In the genomic region with DNA sequence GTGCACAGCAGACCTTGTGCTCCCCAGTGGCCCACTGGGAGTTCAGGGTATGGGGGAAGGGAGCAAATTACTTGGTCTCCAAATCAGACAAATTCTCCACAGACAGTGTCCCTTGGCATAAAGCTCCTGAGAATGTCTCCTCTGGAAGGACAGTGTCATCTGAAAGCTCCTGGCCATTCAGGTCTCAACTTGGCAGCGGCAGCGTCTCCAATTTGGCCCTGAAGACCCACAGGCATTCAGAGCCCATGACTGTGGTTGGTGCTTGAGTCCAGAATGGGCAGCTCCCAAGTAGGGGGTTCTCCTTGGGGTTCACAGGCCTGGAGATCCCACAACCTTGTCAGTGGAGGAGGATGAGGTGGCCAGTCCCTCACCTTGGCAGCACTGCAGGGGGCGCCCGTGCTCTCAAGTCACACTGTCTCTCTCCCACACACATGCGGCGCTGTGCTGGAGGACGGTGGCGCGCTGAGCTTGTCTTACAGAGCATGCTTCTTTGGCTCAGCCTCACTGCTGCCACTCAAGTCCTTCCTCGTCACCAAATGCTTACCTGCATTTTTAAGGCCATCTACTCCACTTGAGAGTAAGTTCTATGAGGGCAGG, we compare ENCODE assay signal across 9 cellular contexts. TPM values are rescaled to one million over a fixed set of nuclear protein-coding genes. Genes with fewer than 3 reads are reported as not detected.
DNase-seq lines count a peak whose midpoint lies in the region; ATAC-seq, FAIRE-seq and TF ChIP-seq lines count a peak whose summit lies in the region.
"Had no signal": no experiment of that assay in that cellular context is flagged by ENCODE, and none has a peak within 500 bp of the region (broad histone marks: within the 10 kb centered on the region; RNA-seq: fewer than 3 reads in every experiment).

No MANE protein-coding gene starts in this region.

- RAD21 ChIA-PET in GM12878 (lab: Charles Lee; ENCODE audit: unreplicated experiment) = interaction anchor here (0.6 to 5.7 kb wide), 3 partner anchors 224 to 260 kb away, joined by 3 to 35 read pairs (median 21); no protein-coding TSS in a partner anchor

- DNase-seq in NCI-H1694 treated with DMSO at 0.1 percent for 48 hours (lab: John Stamatoyannopoulos, UW) (peak; percentile 15), NCI-H1694 (lab: John Stamatoyannopoulos, UW) (no peak), Panc1 (ENCODE audit: low read depth, low spot score) (no peak), GM12878 (ENCODE audit: low read depth, low spot score) (no peak), memory B cell (ENCODE audit: low spot score in 2 of 2) (no peak), activated gamma-delta T cell treated with Interleukin-2 at 50 U/mL for 16 hours (no peak), NCI-H2171 treated with DMSO at 0.1 percent for 48 hours (lab: John Stamatoyannopoulos, UW) (no peak), GM19239 (ENCODE audit: insufficient read length, low spot score) (no peak)

- no peak overlapping the region for H3K4me3 Mint-ChIP-seq in memory B cell
- H3K4me3 Mint-ChIP-seq: T-helper 1 cell treated with Interleukin-12 subunit alpha and Interleukin-12 subunit beta and Interleukin-4 antibody, amounts not matched to agents 30 μg/mL and 1 μg/mL, for 36 hours had no signal

- H4K20me1 ChIP-seq in GM12878 (ENCODE audit: control insufficient read depth, insufficient read depth) = no peaks in the 10 kb centered on the region

- POLR2A ChIA-PET in Panc1 (lab: Charles Lee) = no interaction called here
- POLR2A ChIA-PET in GM12878 (lab: Charles Lee) = interaction anchor here (1.1 kb wide), 1 partner anchor 233 kb away, joined by 3 read pairs; no protein-coding TSS in a partner anchor

- no peaks in the 10 kb centered on the region for H3K27me3 ChIP-seq in Panc1 (ENCODE audit: control insufficient read depth, insufficient read depth, low read length)
- no peaks in the 10 kb centered on the region for H3K27me3 ChIP-seq in GM12878 (replicated peaks in 1 of 2; ENCODE audit: control insufficient read depth in 2 of 2, insufficient read depth in 2 of 2, low read length in 1 of 2)

- H3K27me3 Mint-ChIP-seq in memory B cell = no peaks in the 10 kb centered on the region

- no peak overlapping the region for H2AFZ ChIP-seq in GM12878 (ENCODE audit: control insufficient read depth, low read depth, low read length)

- FAIRE-seq in GM12878 (lab: Jason Lieb, UNC) (no peak), GM19239 (lab: Jason Lieb, UNC) (no peak)

- H3K36me3 Mint-ChIP-seq in memory B cell = peaks cover 25% of the 10 kb centered on the region

- no peak overlapping the region for H3K27ac ChIP-seq in Panc1 (ENCODE audit: low read length)
- no peak overlapping the region for H3K27ac ChIP-seq in GM12878 (ENCODE audit: control insufficient read depth, insufficient read depth)

- H3K9me3 Mint-ChIP-seq in memory B cell = no peaks in the 10 kb centered on the region
- H3K9me3 Mint-ChIP-seq: T-helper 1 cell treated with Interleukin-12 subunit alpha and Interleukin-12 subunit beta and Interleukin-4 antibody, amounts not matched to agents 30 μg/mL and 1 μg/mL, for 36 hours had no signal

- no peak overlapping the region for H3K9ac ChIP-seq in GM12878 (ENCODE audit: control insufficient read depth, insufficient read depth, low read length)

- H3K9me3 ChIP-seq in Panc1 (ENCODE audit: control insufficient read depth, insufficient read depth, low read depth, low read length) (no peaks in the 10 kb centered on the region), GM12878 (replicated peaks; ENCODE audit: control insufficient read depth, insufficient read depth, low read length) (no peaks in the 10 kb centered on the region)

- BruUV-seq in Panc1 (replicated peaks; lab: Mats Ljungman, UMichigan) = no TSS peak
- no TSS peak for BruUV-seq in GM12878 (replicated peaks; lab: Mats Ljungman, UMichigan)

- peak; percentile 47; the same call in 1 of the 2 replicates for TF ChIP-seq POLR2A in GM12878 (IDR thresholded peaks at IDR 0.05; ENCODE audit: low read depth, low read length)

- H3K79me2 ChIP-seq in GM12878 (ENCODE audit: control insufficient read depth, insufficient read depth, low read length) = no peaks in the 10 kb centered on the region

- SMC1A ChIA-PET in GM12878 (lab: Charles Lee; ENCODE audit: uncharacterized antibody, unreplicated experiment) = interaction anchor here (0.9 to 5.7 kb wide), 2 partner anchors 170 to 233 kb away, joined by 3 to 50 read pairs; a partner anchor contains a TSS

- ATAC-seq in Panc1 = peak; percentile 67; the same call in 1 of the 2 replicates
- peak; percentile 60 for ATAC-seq in GM12878
- ATAC-seq in memory B cell (ENCODE audit: low read depth) = peak; percentile 64

- peaks cover 4% of the 10 kb centered on the region; the same call in 1 of the 2 replicates for H3K36me3 ChIP-seq in Panc1 (ENCODE audit: control insufficient read depth, insufficient read depth, low read length)
- H3K36me3 ChIP-seq in GM12878 (ENCODE audit: control insufficient read depth in 2 of 2, insufficient read depth in 2 of 2, low read length in 1 of 2) = peaks cover 22 to 31% of the 10 kb centered on the region in 2 experiments

- CTCF ChIA-PET in Panc1 (lab: Charles Lee) = no interaction called here
- CTCF ChIA-PET in GM12878 (lab: Yijun Ruan, JAX) = interaction anchor here (1.0 to 5.7 kb wide), 3 partner anchors 44 to 232 kb away, joined by 3 to 68 read pairs (median 11); no protein-coding TSS in a partner anchor

- H3K27ac Mint-ChIP-seq in memory B cell = no peak overlapping the region
- H3K27ac Mint-ChIP-seq: T-helper 1 cell treated with Interleukin-12 subunit alpha and Interleukin-12 subunit beta and Interleukin-4 antibody, amounts not matched to agents 30 μg/mL and 1 μg/mL, for 36 hours had no signal

- no peak for TF ChIP-seq EP300 in GM12878 (IDR thresholded peaks at IDR 0.05; ENCODE audit: borderline replicate concordance in 1 of 2, control insufficient read depth in 1 of 2, low read depth in 2 of 2, low read length in 2 of 2)

- 99% methylated on average over 10 of the region's 10 CpGs for whole genome bisulfite sequencing in GM12878 (ENCODE audit: insufficient coverage, insufficient replicate concordance, low lambda C conversion rate, missing lambda C conversion rate)

- no peak overlapping the region for H3K4me3 ChIP-seq in Panc1 (ENCODE audit: low read depth in 2 of 2, low read length in 2 of 2)
- no peak overlapping the region for H3K4me3 ChIP-seq in GM12878

- H3K4me1 ChIP-seq in Panc1 (ENCODE audit: control insufficient read depth, insufficient read depth, low read length) (no peaks in the 10 kb centered on the region), GM12878 (ENCODE audit: control insufficient read depth, insufficient read depth, low read length) (peaks cover 4% of the 10 kb centered on the region; the same call in 1 of the 2 replicates)

- H3K4me1 Mint-ChIP-seq in memory B cell = no peaks in the 10 kb centered on the region

- H3K4me2 ChIP-seq in GM12878 (ENCODE audit: control insufficient read depth, insufficient read depth) = no peak overlapping the region

- intact Hi-C loops in Panc1 (cut with micrococcal nuclease; ENCODE audit: unreplicated experiment) (no loop called here), GM12878 (cut with micrococcal nuclease; ENCODE audit: unreplicated experiment) (loop anchor here (5.0 kb wide), 1 partner anchor 230 kb away; no protein-coding TSS in a partner anchor)

- TF ChIP-seq CTCF in Panc1 (IDR thresholded peaks at IDR 0.05) (no peak; the same call in 1 of the 2 replicates), GM12878 (IDR thresholded peaks at IDR 0.05 in 2 of 3, conservative IDR thresholded peaks at IDR 0.05 in 1 of 3; ENCODE audit: control insufficient read depth in 2 of 3, extremely low read depth in 1 of 3, insufficient read depth in 1 of 3, low read depth in 3 of 3, low read length in 3 of 3) (peak; percentile 31 to 50 (median 35); a peak in 4 of 6 replicates)

- in situ Hi-C loops in Panc1 (cut with HindIII; ENCODE audit: low pct_unique_long_range_greater_than_20kb, low sequenced_read_pairs) = no loop called here
- in situ Hi-C loops in GM12878 (cut with MboI) = loop anchor here (5.0 kb wide), 1 partner anchor 230 kb away; no protein-coding TSS in a partner anchor

- peak; percentile 57 for TF ChIP-seq RAD21 in GM12878 (IDR thresholded peaks at IDR 0.05; ENCODE audit: insufficient read depth, low read depth, low read length)

RNA-seq across cellular contexts. Expression of a gene that starts 20.7 kb away (rescaled TPM):
- total RNA-seq in Panc1 (2021; ENCODE audit: unreplicated experiment) (155 TPM), GM12878 (2014; rRNA removed) (114 and 129 TPM in 2 replicates), GM12878 (2014; rRNA removed; fragmentation: Illumina TruSeq; extraction: Trizol) (132 and 149 TPM in 2 replicates), GM12878 (2021) (87.9 and 92.5 TPM in 2 replicates)
- 458 TPM for polyA plus RNA-seq in Panc1 (2012; ENCODE audit: insufficient read length)
- 25.4 and 25.5 TPM in 2 replicates for total RNA-seq in GM12878 (2013; cell fraction: nucleolus; rRNA removed)
- polyA plus RNA-seq in GM12878 (2011; ENCODE audit: low read depth) = 405 TPM
- polyA plus RNA-seq in GM12878 (2011; rRNA removed) (81.4 and 135 TPM in 2 replicates), GM12878 (2014; fragmentation: Illumina TruSeq; extraction: Trizol) (250 and 313 TPM in 2 replicates), GM12878 (2014; fragmentation: Nextera tagmentation; extraction: Ambion mirVana) (100 to 1,000 TPM; 185 to 189 TPM), GM12878 (2014; rRNA removed) (97.9 and 123 TPM in 2 replicates), GM12878 (2016; fragmentation: Nextera tagmentation; extraction: Ambion mirVana) (100 to 1,000 TPM; 171 to 194 TPM)
- 130 and 201 TPM in 2 replicates for polyA plus RNA-seq in GM12878 (2011; cell fraction: cytosol; rRNA removed)
- polyA plus RNA-seq in GM12878 (2011; cell fraction: nucleus; rRNA removed) = 70.6 and 108 TPM in 2 replicates
- 190 and 213 TPM in 2 replicates for polyA plus RNA-seq in GM12878 (2012)
- polyA minus RNA-seq in GM12878 (2011; rRNA and poly(A)+ RNA removed) = 88.9 and 125 TPM in 2 replicates
- 30.5 and 33.1 TPM in 2 replicates for polyA minus RNA-seq in GM12878 (2011; cell fraction: cytosol; rRNA and poly(A)+ RNA removed)
- polyA minus RNA-seq in GM12878 (2011; cell fraction: nucleus; rRNA and poly(A)+ RNA removed) = 20.2 and 32.2 TPM in 2 replicates

RNA-seq across cellular contexts. Expression of a gene that starts 21.6 kb away (rescaled TPM):
- total RNA-seq in Panc1 (2021; ENCODE audit: unreplicated experiment) = 25.1 TPM
- 72.4 TPM for polyA plus RNA-seq in Panc1 (2012; ENCODE audit: insufficient read length)
- not detected in 2 replicates for total RNA-seq in GM12878 (2013; cell fraction: nucleolus; rRNA removed)
- 0.16 and 1.1 TPM in 2 replicates for total RNA-seq in GM12878 (2014; rRNA removed)
- 0.27 TPM in 1 of 2 replicates, not detected in the other for total RNA-seq in GM12878 (2014; rRNA removed; fragmentation: Illumina TruSeq; extraction: Trizol)
- total RNA-seq in GM12878 (2021) = 0.44 and 0.69 TPM in 2 replicates
- polyA plus RNA-seq in GM12878 (2011; ENCODE audit: low read depth) = 0.45 TPM
- not detected in 2 replicates for polyA plus RNA-seq in GM12878 (2011; rRNA removed)
- polyA plus RNA-seq in GM12878 (2011; cell fraction: cytosol; rRNA removed) = 0.07 and 0.15 TPM in 2 replicates
- polyA plus RNA-seq in GM12878 (2011; cell fraction: nucleus; rRNA removed) = 0.36 and 0.45 TPM in 2 replicates
- polyA plus RNA-seq in GM12878 (2012) = 1.5 and 2.5 TPM in 2 replicates
- polyA plus RNA-seq in GM12878 (2014; fragmentation: Illumina TruSeq; extraction: Trizol) = not detected in 2 replicates
- not detected for polyA plus RNA-seq in GM12878 (2014; fragmentation: Nextera tagmentation; extraction: Ambion mirVana)
- 0.35 and 0.60 TPM in 2 replicates for polyA plus RNA-seq in GM12878 (2014; rRNA removed)
- 1 to 10 TPM in 1 of 2 experiments, under 1 TPM in 1; 0.33 to 1.2 TPM for polyA plus RNA-seq in GM12878 (2016; fragmentation: Nextera tagmentation; extraction: Ambion mirVana)
- not detected in 2 replicates for polyA minus RNA-seq in GM12878 (2011; rRNA and poly(A)+ RNA removed)
- not detected in 2 replicates for polyA minus RNA-seq in GM12878 (2011; cell fraction: cytosol; rRNA and poly(A)+ RNA removed)
- not detected in 2 replicates for polyA minus RNA-seq in GM12878 (2011; cell fraction: nucleus; rRNA and poly(A)+ RNA removed)

Comparison
In these comparisons a context has a peak if more than half of its experiments do, and no peak if none do; other contexts are left out.
1. RNA of a gene that starts 21.6 kb away (total RNA-seq): 25.1 TPM in Panc1 (single experiment); 0.16 to 1.1 TPM in GM12878; every median in the first group is over 10 times any median in the second.
2. Peak in every context shown above with its lines, with median percentiles within 50 percentile points of each other: ATAC-seq.